Comparison of ENCODE assay signal across 8 cellular contexts in genomic region chr9:32552172-32552872, GRCh38. TPM values are rescaled to one million over a fixed set of nuclear protein-coding genes. Genes with fewer than 3 reads are reported as not detected.
DNase-seq lines count a peak whose midpoint lies in the region; ATAC-seq lines count a peak whose summit lies in the region.

A gene with protein sequence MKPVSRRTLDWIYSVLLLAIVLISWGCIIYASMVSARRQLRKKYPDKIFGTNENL (plus strand): TSS chr9:32552327. CDS start chr9:32552435, 108 bp downstream.
TSS of gene TOPORS (minus strand) at chr9:32552586. CDS start at chr9:32552436, 150 bp downstream.

- peak within 1 kb of the TSS; percentile 97 for H3K27ac Mint-ChIP-seq in memory B cell

- H3K9me3 Mint-ChIP-seq in memory B cell = no peaks in the 10 kb centered on the region

- peak; percentile 89 for DNase-seq in COR-L47 (lab: John Stamatoyannopoulos, UW)
- DNase-seq in HT1080 (ENCODE audit: low read depth) = peak; percentile 91
- DNase-seq in NOMO-1 (lab: John Stamatoyannopoulos, UW; ENCODE audit: unreplicated experiment in 2 of 2) = peak; percentile 89 to 93
- DNase-seq in activated CD8-positive, alpha-beta memory T cell treated with anti-CD3 and anti-CD28 coated beads for 24 hours = peak; percentile 94
- DNase-seq in effector CD8-positive, alpha-beta T cell (lab: John Stamatoyannopoulos, UW) = peak; percentile 87
- DNase-seq in memory B cell (ENCODE audit: low spot score in 2 of 2) = peak; percentile 81 to 82
- peak; percentile 74 for DNase-seq in stimulated activated CD8-positive, alpha-beta memory T cell treated with anti-CD3 and anti-CD28 coated beads, Interleukin-12 subunit alpha, Interleukin-12 subunit beta, amount 100 ng/mL, for 24 hours (ENCODE audit: extremely low read depth)

- ATAC-seq in GM21367 (IDR thresholded peaks at IDR 0.05; ENCODE audit: unreplicated experiment) (peak; percentile 65), memory B cell (ENCODE audit: low read depth) (peak; percentile 69)

- H3K36me3 Mint-ChIP-seq in memory B cell = peaks cover 1% of the 10 kb centered on the region

- no peaks in the 10 kb centered on the region for H3K27me3 Mint-ChIP-seq in memory B cell

- peaks cover 23% of the 10 kb centered on the region for H3K4me1 Mint-ChIP-seq in memory B cell

- H3K4me3 Mint-ChIP-seq in memory B cell = peak within 1 kb of the TSS; percentile 99

RNA-seq across cellular contexts. Expression of the first gene that starts in this region (rescaled TPM):
- total RNA-seq in HT1080 (2014; rRNA removed; shearing (Covaris generic)) = 9.2 and 12.1 TPM in 2 replicates
- polyA plus RNA-seq in HT1080 (2015; cell fraction: cytosol; rRNA removed) = 2.9 and 5.2 TPM in 2 replicates
- 0.60 and 1.9 TPM in 2 replicates for polyA plus RNA-seq in HT1080 (2015; cell fraction: nucleus; rRNA removed)

RNA-seq across cellular contexts. Expression of gene TOPORS, which starts in this region (rescaled TPM):
- total RNA-seq in HT1080 (2014; rRNA removed; shearing (Covaris generic)) = 20.8 and 27.0 TPM in 2 replicates
- polyA plus RNA-seq in HT1080 (2015; cell fraction: cytosol; rRNA removed) = 12.2 and 15.1 TPM in 2 replicates
- 29.8 and 29.9 TPM in 2 replicates for polyA plus RNA-seq in HT1080 (2015; cell fraction: nucleus; rRNA removed)

Comparison
In these comparisons a context has a peak if more than half of its experiments do, and no peak if none do; other contexts are left out.
1. Peak in every context shown above with its lines: DNase-seq and ATAC-seq.